14 cellular contexts compared by ENCODE assay signal in the genomic region with DNA sequence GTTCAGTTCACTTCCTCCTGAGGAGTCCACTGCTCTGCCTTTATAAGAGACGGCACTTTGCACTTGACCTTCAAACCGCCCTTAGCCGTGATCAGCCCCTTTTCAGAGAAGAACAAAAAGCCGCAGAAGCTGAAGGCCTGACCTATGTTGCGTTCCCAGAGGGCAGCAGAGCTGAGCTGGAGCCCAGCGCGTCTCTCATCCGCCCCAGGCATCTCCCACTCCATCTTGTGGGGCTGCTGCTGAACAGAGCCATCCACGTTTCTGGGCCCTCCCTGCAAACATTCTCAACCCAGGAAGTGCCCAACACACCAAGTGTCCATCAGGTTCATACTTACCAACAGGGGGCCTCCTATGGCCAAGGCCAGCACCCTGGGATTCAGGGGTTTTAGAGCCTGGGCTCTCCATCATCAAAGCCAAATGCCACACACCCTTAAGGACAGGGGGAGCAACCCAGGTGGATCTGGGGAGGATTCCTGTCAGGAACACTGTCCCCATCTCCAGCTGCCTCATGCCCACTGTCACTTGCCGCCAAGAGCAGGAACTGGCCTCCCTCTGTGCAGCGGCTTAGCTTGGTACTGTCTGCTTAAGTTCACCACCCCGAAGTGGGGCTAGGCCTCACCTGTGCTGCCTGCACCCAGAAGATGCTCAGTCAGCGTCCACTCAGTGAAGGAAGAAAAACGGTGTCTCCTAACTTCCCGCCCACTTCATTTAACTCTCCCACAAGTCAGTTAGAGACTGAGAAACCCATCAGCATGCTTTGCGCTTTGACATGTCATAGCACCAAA. TPM values are rescaled to one million over a fixed set of nuclear protein-coding genes. Genes with fewer than 3 reads are reported as not detected.
A peak's percentile ranks its signal among the peaks of the same experiment; 100 is the strongest.
DNase-seq lines count a peak whose midpoint lies in the region; ATAC-seq and TF ChIP-seq lines count a peak whose summit lies in the region.
"Had no signal": no experiment of that assay in that cellular context is flagged by ENCODE, and none has a peak within 500 bp of the region (broad histone marks: within the 10 kb centered on the region; RNA-seq: fewer than 3 reads in every experiment).

No MANE protein-coding gene starts in this region.

- H3K4me3 ChIP-seq in Loucy (ENCODE audit: low read length, poor library complexity, severe bottlenecking) (no peak overlapping the region), endodermal cell (ENCODE audit: low read length) (no peak overlapping the region)
- H3K4me3 ChIP-seq: heart left ventricle, skin epidermis, tibial artery had no signal

- no peaks in the 10 kb centered on the region for H3K9me3 Mint-ChIP-seq in CD14-positive monocyte
- no peaks in the 10 kb centered on the region for H3K9me3 Mint-ChIP-seq in endodermal cell
- H3K9me3 Mint-ChIP-seq in activated T-helper 1 cell treated with anti-CD3 and anti-CD28 coated beads, Interleukin-12 subunit alpha, Interleukin-12 subunit beta, Interleukin-2, Interleukin-4 antibody, amounts not matched to agents 30 ng/mL and 10 ng/mL and 1 ng/mL, durations not matched to agents 14 hours and 24 hours and 36 hours, result no peaks in the 10 kb centered on the region
- H3K9me3 Mint-ChIP-seq: activated CD8-positive, alpha-beta T cell treated with anti-CD3 and anti-CD28 coated beads for 36 hours; CD8-positive, alpha-beta T cell; dendritic cell treated with granulocyte-macrophage colony-stimulating factor and Interleukin-4, amounts not matched to agents 40 ng/mL and 50 ng/mL, for 4 days had no signal

- H3K79me2 ChIP-seq in Loucy (ENCODE audit: insufficient read depth, low read length), result no peaks in the 10 kb centered on the region

- intact Hi-C loops in CD14-positive monocyte (cut with micrococcal nuclease), result no loop called here
- intact Hi-C loops in posterior vena cava (cut with DNase I), result loop anchor here in 1 of 2 donors (5.0 kb wide), 1 partner anchor 441 kb away; no protein-coding TSS in a partner anchor
- intact Hi-C loops in activated T-helper 1 cell treated with anti-CD3 and anti-CD28 coated beads, Interleukin-12 subunit alpha, Interleukin-12 subunit beta, Interleukin-2, Interleukin-4 antibody, amounts not matched to agents 30 ng/mL and 10 ng/mL and 1 ng/mL, durations not matched to agents 14 hours and 24 hours and 36 hours (cut with micrococcal nuclease), result no loop called here

- no peak for ATAC-seq in HG02798 (IDR thresholded peaks at IDR 0.05; ENCODE audit: poor library complexity, unreplicated experiment)
- ATAC-seq: activated CD8-positive, alpha-beta T cell treated with anti-CD3 and anti-CD28 coated beads for 36 hours; CD8-positive, alpha-beta T cell had no signal

- H3K4me3 Mint-ChIP-seq in CD14-positive monocyte (no peak overlapping the region), endodermal cell (no peak overlapping the region)
- H3K4me3 Mint-ChIP-seq in activated T-helper 1 cell treated with anti-CD3 and anti-CD28 coated beads, Interleukin-12 subunit alpha, Interleukin-12 subunit beta, Interleukin-2, Interleukin-4 antibody, amounts not matched to agents 30 ng/mL and 10 ng/mL and 1 ng/mL, durations not matched to agents 14 hours and 24 hours and 36 hours, result no peak overlapping the region
- H3K4me3 Mint-ChIP-seq: activated CD8-positive, alpha-beta T cell treated with anti-CD3 and anti-CD28 coated beads for 36 hours; CD8-positive, alpha-beta T cell; dendritic cell treated with granulocyte-macrophage colony-stimulating factor and Interleukin-4, amounts not matched to agents 40 ng/mL and 50 ng/mL, for 4 days had no signal

- DNase-seq in CD14-positive monocyte (ENCODE audit: low spot score), result peak; percentile 10
- peak; percentile 42 for DNase-seq in endodermal cell
- peak; percentile 45 for DNase-seq in posterior vena cava (ENCODE audit: low spot score)
- no peak for DNase-seq in activated T-helper 1 cell treated with anti-CD3 and anti-CD28 coated beads, Interleukin-12 subunit alpha, Interleukin-12 subunit beta, Interleukin-2, Interleukin-4 antibody, amounts not matched to agents 30 ng/mL and 10 ng/mL and 1 ng/mL, durations not matched to agents 14 hours and 24 hours and 36 hours (ENCODE audit: low spot score)
- DNase-seq in NCI-H226, result no peak
- DNase-seq: activated CD8-positive, alpha-beta T cell treated with anti-CD3 and anti-CD28 coated beads for 36 hours; CD8-positive, alpha-beta T cell; NCI-H1092 treated with DMSO at 0.1 percent for 48 hours had no signal

- H3K4me1 ChIP-seq in Loucy (ENCODE audit: insufficient read depth, low read length, poor library complexity, severe bottlenecking) (no peaks in the 10 kb centered on the region), endodermal cell (ENCODE audit: control insufficient read depth, insufficient read depth, low read length) (peaks cover 11% of the 10 kb centered on the region)
- H3K4me1 ChIP-seq: tibial artery had no signal

- H3K4me1 Mint-ChIP-seq in CD14-positive monocyte (no peaks in the 10 kb centered on the region), endodermal cell (peaks cover 7% of the 10 kb centered on the region)
- H3K4me1 Mint-ChIP-seq in activated T-helper 1 cell treated with anti-CD3 and anti-CD28 coated beads, Interleukin-12 subunit alpha, Interleukin-12 subunit beta, Interleukin-2, Interleukin-4 antibody, amounts not matched to agents 30 ng/mL and 10 ng/mL and 1 ng/mL, durations not matched to agents 14 hours and 24 hours and 36 hours (ENCODE audit: low read depth), result no peaks in the 10 kb centered on the region

- H2AFZ ChIP-seq in Loucy (ENCODE audit: low read length), result no peak overlapping the region

- H3K36me3 Mint-ChIP-seq in CD14-positive monocyte, result no peaks in the 10 kb centered on the region
- H3K36me3 Mint-ChIP-seq in endodermal cell (ENCODE audit: low read depth), result peaks cover 23% of the 10 kb centered on the region
- H3K36me3 Mint-ChIP-seq in activated T-helper 1 cell treated with anti-CD3 and anti-CD28 coated beads, Interleukin-12 subunit alpha, Interleukin-12 subunit beta, Interleukin-2, Interleukin-4 antibody, amounts not matched to agents 30 ng/mL and 10 ng/mL and 1 ng/mL, durations not matched to agents 14 hours and 24 hours and 36 hours (ENCODE audit: low read depth), result no peaks in the 10 kb centered on the region
- H3K36me3 Mint-ChIP-seq: CD8-positive, alpha-beta T cell had no signal

- no peaks in the 10 kb centered on the region for H3K9me2 ChIP-seq in Loucy (replicated peaks; ENCODE audit: low read depth, low read length)

- no peaks in the 10 kb centered on the region for H3K36me3 ChIP-seq in Loucy (ENCODE audit: insufficient read depth, low read length)
- peaks cover 15% of the 10 kb centered on the region for H3K36me3 ChIP-seq in endodermal cell (ENCODE audit: control insufficient read depth, insufficient read depth, low read length)
- H3K36me3 ChIP-seq: heart left ventricle, tibial artery had no signal

- peaks cover 0 to 9% (median 8%) of the 10 kb centered on the region in 3 donors for H3K27me3 Mint-ChIP-seq in CD14-positive monocyte (ENCODE audit: low read depth in 3 of 3)
- H3K27me3 Mint-ChIP-seq in endodermal cell (ENCODE audit: insufficient read depth), result no peaks in the 10 kb centered on the region
- no peaks in the 10 kb centered on the region for H3K27me3 Mint-ChIP-seq in activated T-helper 1 cell treated with anti-CD3 and anti-CD28 coated beads, Interleukin-12 subunit alpha, Interleukin-12 subunit beta, Interleukin-2, Interleukin-4 antibody, amounts not matched to agents 30 ng/mL and 10 ng/mL and 1 ng/mL, durations not matched to agents 14 hours and 24 hours and 36 hours (ENCODE audit: insufficient read depth)
- H3K27me3 Mint-ChIP-seq: dendritic cell treated with granulocyte-macrophage colony-stimulating factor and Interleukin-4, amounts not matched to agents 40 ng/mL and 50 ng/mL, for 4 days had no signal

- TF ChIP-seq CTCF in CD14-positive monocyte (IDR thresholded peaks at IDR 0.05) (no peak), Loucy (conservative IDR thresholded peaks at IDR 0.05; ENCODE audit: low read length) (peak; percentile 12; the same call in 1 of the 2 replicates), endodermal cell (conservative IDR thresholded peaks at IDR 0.05) (peak; percentile 37)

- H3K9me3 ChIP-seq in Loucy (ENCODE audit: insufficient read depth, low read depth, low read length) (no peaks in the 10 kb centered on the region), endodermal cell (ENCODE audit: control insufficient read depth, low read length) (no peaks in the 10 kb centered on the region)
- H3K9me3 ChIP-seq: heart left ventricle, tibial artery had no signal

- H3K4me2 ChIP-seq in Loucy (ENCODE audit: low read depth, low read length, poor library complexity, severe bottlenecking), result no peak overlapping the region

- 92 to 94% methylated on average over 12 to 16 of the region's 16 CpGs for WGBS in endodermal cell (ENCODE audit: insufficient coverage in 1 of 2, insufficient read length in 1 of 2), 2 experiments

- H3K9ac ChIP-seq in Loucy (ENCODE audit: low read depth, low read length, poor library complexity, severe bottlenecking) (no peak overlapping the region), endodermal cell (ENCODE audit: extremely low read depth, low read length, poor library complexity, severe bottlenecking) (no peak overlapping the region)

- H4K20me1 ChIP-seq in Loucy (ENCODE audit: insufficient read depth, low read length, poor library complexity, severe bottlenecking), result no peaks in the 10 kb centered on the region

- no peak overlapping the region for H3K27ac Mint-ChIP-seq in CD14-positive monocyte
- H3K27ac Mint-ChIP-seq in endodermal cell, result no peak overlapping the region
- no peak overlapping the region for H3K27ac Mint-ChIP-seq in activated T-helper 1 cell treated with anti-CD3 and anti-CD28 coated beads, Interleukin-12 subunit alpha, Interleukin-12 subunit beta, Interleukin-2, Interleukin-4 antibody, amounts not matched to agents 30 ng/mL and 10 ng/mL and 1 ng/mL, durations not matched to agents 14 hours and 24 hours and 36 hours
- H3K27ac Mint-ChIP-seq: activated CD8-positive, alpha-beta T cell treated with anti-CD3 and anti-CD28 coated beads for 36 hours; CD8-positive, alpha-beta T cell; dendritic cell treated with granulocyte-macrophage colony-stimulating factor and Interleukin-4, amounts not matched to agents 40 ng/mL and 50 ng/mL, for 4 days had no signal

- no peak overlapping the region for H3K27ac ChIP-seq in endodermal cell (ENCODE audit: low read depth, low read length)
- H3K27ac ChIP-seq: tibial artery had no signal

- no peaks in the 10 kb centered on the region for H3F3A ChIP-seq in Loucy (ENCODE audit: low read depth)

- H3K27me3 ChIP-seq in Loucy (ENCODE audit: insufficient read depth, low read length, poor library complexity, severe bottlenecking), result no peaks in the 10 kb centered on the region
- H3K27me3 ChIP-seq in endodermal cell (ENCODE audit: control insufficient read depth, insufficient read depth, low read length, poor library complexity, severe bottlenecking), result no peaks in the 10 kb centered on the region

RNA-seq across cellular contexts. Expression of a gene that starts 16.0 kb away (rescaled TPM):
- not detected for polyA plus RNA-seq in CD14-positive monocyte
- total RNA-seq in endodermal cell, result 1 to 10 TPM; 1.8 to 2.0 TPM
- 1.7 TPM for polyA plus RNA-seq in endodermal cell (2013, experiment 1 of 2)
- polyA plus RNA-seq in endodermal cell (2013, experiment 2 of 2), result 0.83 TPM
- 1 to 10 TPM; 1.7 to 2.0 TPM for total RNA-seq in posterior vena cava
- 0.17 TPM in 1 of 2 replicates, not detected in the other for total RNA-seq in activated T-helper 1 cell treated with anti-CD3 and anti-CD28 coated beads, Interleukin-12 subunit alpha, Interleukin-12 subunit beta, Interleukin-2, Interleukin-4 antibody, amounts not matched to agents 30 ng/mL and 10 ng/mL and 1 ng/mL, durations not matched to agents 14 hours and 24 hours and 36 hours

RNA-seq across cellular contexts. Expression of a gene that starts 34.2 kb away (rescaled TPM):
- not detected for polyA plus RNA-seq in CD14-positive monocyte
- total RNA-seq in endodermal cell (10 to 100 TPM; 11.4 to 12.7 TPM), posterior vena cava (not detected)
- polyA plus RNA-seq in endodermal cell (2013, experiment 1 of 2), result 15.4 TPM
- 13.5 TPM for polyA plus RNA-seq in endodermal cell (2013, experiment 2 of 2)
- not detected in 2 replicates for total RNA-seq in activated T-helper 1 cell treated with anti-CD3 and anti-CD28 coated beads, Interleukin-12 subunit alpha, Interleukin-12 subunit beta, Interleukin-2, Interleukin-4 antibody, amounts not matched to agents 30 ng/mL and 10 ng/mL and 1 ng/mL, durations not matched to agents 14 hours and 24 hours and 36 hours
- total RNA-seq: activated CD8-positive, alpha-beta T cell treated with anti-CD3 and anti-CD28 coated beads for 36 hours; CD8-positive, alpha-beta T cell had no signal

Comparison
In these comparisons a context has a peak if more than half of its experiments do, and no peak if none do; other contexts are left out.
1. DNase-seq: peak in CD14-positive monocyte (single experiment), endodermal cell (single experiment) and posterior vena cava (single experiment); none in activated T-helper 1 cell treated with anti-CD3 and anti-CD28 coated beads, Interleukin-12 subunit alpha, Interleukin-12 subunit beta, Interleukin-2, Interleukin-4 antibody, amounts not matched to agents 30 ng/mL and 10 ng/mL and 1 ng/mL, durations not matched to agents 14 hours and 24 hours and 36 hours (single experiment) and NCI-H226 (single experiment).
2. RNA of a gene that starts 34.2 kb away (total RNA-seq): 11.4 to 12.7 TPM in endodermal cell; not detected in posterior vena cava and not detected in activated T-helper 1 cell treated with anti-CD3 and anti-CD28 coated beads, Interleukin-12 subunit alpha, Interleukin-12 subunit beta, Interleukin-2, Interleukin-4 antibody, amounts not matched to agents 30 ng/mL and 10 ng/mL and 1 ng/mL, durations not matched to agents 14 hours and 24 hours and 36 hours; every median in the first group is over 10 times any median in the second.